ENCODE assay signal across 9 cellular contexts in the genomic region with DNA sequence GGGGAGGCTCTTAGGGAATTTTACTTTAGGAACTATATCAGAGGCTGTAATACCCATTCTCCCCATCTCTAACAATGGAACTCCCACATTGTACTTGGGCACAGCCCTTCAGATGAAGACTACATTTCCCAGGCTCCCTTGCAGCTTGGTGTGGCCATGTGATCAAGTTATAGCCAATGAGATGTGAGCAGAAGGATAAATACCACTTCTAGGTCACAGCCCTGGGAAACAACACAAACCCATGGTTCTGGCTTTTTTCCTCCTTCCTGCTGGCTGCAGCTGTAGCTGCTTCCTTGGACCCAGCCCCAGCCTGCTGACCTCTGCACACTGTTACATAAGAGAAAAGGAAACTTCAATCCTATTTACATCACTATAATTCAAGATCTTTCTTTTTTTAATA.
DNase-seq lines count a peak whose midpoint lies in the region; ATAC-seq and TF ChIP-seq lines count a peak whose summit lies in the region.
"Had no signal": no experiment of that assay in that cellular context is flagged by ENCODE, and none has a peak within 500 bp of the region (broad histone marks: within the 10 kb centered on the region; RNA-seq: fewer than 3 reads in every experiment).

No MANE protein-coding gene starts in this region.

- H3K4me3 ChIP-seq in colonic mucosa: no peak overlapping the region
- H3K4me3 ChIP-seq in right lobe of liver: no peak overlapping the region
- H3K4me3 ChIP-seq in esophagus squamous epithelium: no peak overlapping the region
- H3K4me3 ChIP-seq: breast epithelium had no signal

- no peaks in the 10 kb centered on the region for H3K27me3 ChIP-seq in colonic mucosa
- no peaks in the 10 kb centered on the region for H3K27me3 ChIP-seq in right lobe of liver
- H3K27me3 ChIP-seq in esophagus squamous epithelium: no peaks in the 10 kb centered on the region
- H3K27me3 ChIP-seq: breast epithelium had no signal

- TF ChIP-seq RAD21 in Ishikawa (IDR thresholded peaks at IDR 0.05; ENCODE audit: low read depth): no peak

- TF ChIP-seq CTCF in colonic mucosa (IDR thresholded peaks at IDR 0.05): no peak
- no peak for TF ChIP-seq CTCF in right lobe of liver (IDR thresholded peaks at IDR 0.05)
- TF ChIP-seq CTCF in esophagus squamous epithelium (IDR thresholded peaks at IDR 0.05): no peak

- H3K4me1 ChIP-seq in colonic mucosa (peaks cover under 1% of the 10 kb centered on the region), right lobe of liver (peaks cover 0 to 16% (median 3%) of the 10 kb centered on the region in 4 donors), esophagus squamous epithelium (peaks cover 6 to 26% (median 7%) of the 10 kb centered on the region in 3 donors)

- TF ChIP-seq EP300 in Ishikawa (IDR thresholded peaks at IDR 0.05; ENCODE audit: borderline replicate concordance): no peak

- ATAC-seq in GM18517 (IDR thresholded peaks at IDR 0.05; ENCODE audit: unreplicated experiment): peak; percentile 67
- peak; percentile 93 to 96 (median 94) for ATAC-seq in right lobe of liver

- intact Hi-C loops in colonic mucosa (cut with DNase I) (no loop called here), right lobe of liver (cut with DNase I) (no loop called here), esophagus squamous epithelium (cut with DNase I) (no loop called here)

- DNase-seq in AG20443 (ENCODE audit: low spot score) (peak; percentile 52), SK-MEL-5 (ENCODE audit: low read depth, low spot score) (peak; percentile 97), colonic mucosa (peak; percentile 79), right lobe of liver (peak; percentile 61 to 84 (median 78)), esophagus squamous epithelium (lab: John Stamatoyannopoulos, UW) (no peak)
- DNase-seq in activated effector memory CD4-positive, alpha-beta T cell treated with anti-CD3 and anti-CD28 coated beads, Interleukin-2, amount 50 U/mL, for 16 hours: no peak

- H3K9ac ChIP-seq in colonic mucosa (ENCODE audit: low read depth in 2 of 2, low read length in 2 of 2): no peak overlapping the region

- H3K9me3 ChIP-seq in colonic mucosa (no peaks in the 10 kb centered on the region), right lobe of liver (no peaks in the 10 kb centered on the region), esophagus squamous epithelium (no peaks in the 10 kb centered on the region)
- H3K9me3 ChIP-seq: breast epithelium had no signal

- H3K27ac ChIP-seq in colonic mucosa (no peak overlapping the region), right lobe of liver (peak overlapping the region in 1 of 3 donors; percentile 2), esophagus squamous epithelium (no peak overlapping the region)
- H3K27ac ChIP-seq: breast epithelium had no signal

- in situ Hi-C loops in SK-MEL-5 (cut with HindIII; ENCODE audit: low pct_unique_long_range_greater_than_20kb, low sequenced_read_pairs): no loop called here

- H3K36me3 ChIP-seq in colonic mucosa (no peaks in the 10 kb centered on the region), right lobe of liver (no peaks in the 10 kb centered on the region), esophagus squamous epithelium (no peaks in the 10 kb centered on the region)
- H3K36me3 ChIP-seq: breast epithelium had no signal

- TF ChIP-seq POLR2A in right lobe of liver (IDR thresholded peaks at IDR 0.05) (no peak), esophagus squamous epithelium (IDR thresholded peaks at IDR 0.05) (no peak)

TF ChIP-seq in Ishikawa, 13 proteins besides CTCF, POLR2A, EP300 and RAD21:
- TF ChIP-seq, protein P1, sequence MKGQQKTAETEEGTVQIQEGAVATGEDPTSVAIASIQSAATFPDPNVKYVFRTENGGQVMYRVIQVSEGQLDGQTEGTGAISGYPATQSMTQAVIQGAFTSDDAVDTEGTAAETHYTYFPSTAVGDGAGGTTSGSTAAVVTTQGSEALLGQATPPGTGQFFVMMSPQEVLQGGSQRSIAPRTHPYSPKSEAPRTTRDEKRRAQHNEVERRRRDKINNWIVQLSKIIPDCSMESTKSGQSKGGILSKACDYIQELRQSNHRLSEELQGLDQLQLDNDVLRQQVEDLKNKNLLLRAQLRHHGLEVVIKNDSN (IDR thresholded peaks at IDR 0.05): peak; percentile 92
- TF ChIP-seq, protein P2, sequence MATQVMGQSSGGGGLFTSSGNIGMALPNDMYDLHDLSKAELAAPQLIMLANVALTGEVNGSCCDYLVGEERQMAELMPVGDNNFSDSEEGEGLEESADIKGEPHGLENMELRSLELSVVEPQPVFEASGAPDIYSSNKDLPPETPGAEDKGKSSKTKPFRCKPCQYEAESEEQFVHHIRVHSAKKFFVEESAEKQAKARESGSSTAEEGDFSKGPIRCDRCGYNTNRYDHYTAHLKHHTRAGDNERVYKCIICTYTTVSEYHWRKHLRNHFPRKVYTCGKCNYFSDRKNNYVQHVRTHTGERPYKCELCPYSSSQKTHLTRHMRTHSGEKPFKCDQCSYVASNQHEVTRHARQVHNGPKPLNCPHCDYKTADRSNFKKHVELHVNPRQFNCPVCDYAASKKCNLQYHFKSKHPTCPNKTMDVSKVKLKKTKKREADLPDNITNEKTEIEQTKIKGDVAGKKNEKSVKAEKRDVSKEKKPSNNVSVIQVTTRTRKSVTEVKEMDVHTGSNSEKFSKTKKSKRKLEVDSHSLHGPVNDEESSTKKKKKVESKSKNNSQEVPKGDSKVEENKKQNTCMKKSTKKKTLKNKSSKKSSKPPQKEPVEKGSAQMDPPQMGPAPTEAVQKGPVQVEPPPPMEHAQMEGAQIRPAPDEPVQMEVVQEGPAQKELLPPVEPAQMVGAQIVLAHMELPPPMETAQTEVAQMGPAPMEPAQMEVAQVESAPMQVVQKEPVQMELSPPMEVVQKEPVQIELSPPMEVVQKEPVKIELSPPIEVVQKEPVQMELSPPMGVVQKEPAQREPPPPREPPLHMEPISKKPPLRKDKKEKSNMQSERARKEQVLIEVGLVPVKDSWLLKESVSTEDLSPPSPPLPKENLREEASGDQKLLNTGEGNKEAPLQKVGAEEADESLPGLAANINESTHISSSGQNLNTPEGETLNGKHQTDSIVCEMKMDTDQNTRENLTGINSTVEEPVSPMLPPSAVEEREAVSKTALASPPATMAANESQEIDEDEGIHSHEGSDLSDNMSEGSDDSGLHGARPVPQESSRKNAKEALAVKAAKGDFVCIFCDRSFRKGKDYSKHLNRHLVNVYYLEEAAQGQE (IDR thresholded peaks at IDR 0.05; ENCODE audit: low read depth): no peak
- TF ChIP-seq NFIC (IDR thresholded peaks at IDR 0.05): no peak
- TF ChIP-seq, protein P3, sequence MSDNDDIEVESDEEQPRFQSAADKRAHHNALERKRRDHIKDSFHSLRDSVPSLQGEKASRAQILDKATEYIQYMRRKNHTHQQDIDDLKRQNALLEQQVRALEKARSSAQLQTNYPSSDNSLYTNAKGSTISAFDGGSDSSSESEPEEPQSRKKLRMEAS (IDR thresholded peaks at IDR 0.05): no peak

Comparison
In these comparisons a context has a peak if more than half of its experiments do, and no peak if none do; other contexts are left out.
1. DNase-seq: peak in AG20443 (single experiment), SK-MEL-5 (single experiment), colonic mucosa (single experiment) and right lobe of liver (3 of 3); none in esophagus squamous epithelium (single experiment) and activated effector memory CD4-positive, alpha-beta T cell treated with anti-CD3 and anti-CD28 coated beads, Interleukin-2, amount 50 U/mL, for 16 hours (single experiment).